In the genomic region with DNA sequence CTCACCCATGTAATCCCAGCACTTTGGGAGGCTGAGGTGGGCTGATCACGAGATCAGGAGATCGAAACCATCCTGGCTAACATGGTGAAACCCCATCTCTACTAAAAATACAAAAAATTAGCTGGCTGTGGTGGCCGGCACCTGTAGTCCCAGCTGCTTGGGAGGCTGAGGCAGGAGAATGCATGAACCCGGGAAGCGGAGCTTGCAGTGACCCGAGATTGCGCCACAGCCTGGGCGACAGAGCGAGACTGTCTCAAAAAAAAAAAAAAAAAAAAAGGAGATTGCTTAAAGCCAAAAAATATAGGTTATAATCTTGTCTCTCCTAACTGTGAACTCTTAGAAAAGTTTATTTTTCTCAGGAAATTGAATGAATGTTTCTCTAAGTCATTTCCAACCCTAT, we compare ENCODE assay signal across 9 cellular contexts. TPM values are rescaled to one million over a fixed set of nuclear protein-coding genes. Genes with fewer than 3 reads are reported as not detected.
"Had no signal": no experiment of that assay in that cellular context is flagged by ENCODE, and none has a peak within 500 bp of the region (broad histone marks: within the 10 kb centered on the region; RNA-seq: fewer than 3 reads in every experiment).

No MANE protein-coding gene starts in this region.

RNA-seq across cellular contexts. Expression of a gene that starts 11.7 kb away (rescaled TPM):
- total RNA-seq: naive thymus-derived CD8-positive, alpha-beta T cell; natural killer cell treated with Interleukin-12 subunit alpha and Interleukin-12 subunit beta and Interleukin-15 and Interleukin-18, amount 100 ng/mL, for 72 hours; neural crest cell; osteocyte; posterior vena cava; pulmonary artery endothelial cell; sciatic nerve; smooth muscle cell; urinary bladder had no signal
- polyA plus RNA-seq: naive thymus-derived CD8-positive, alpha-beta T cell had no signal
